Comparison of ENCODE assay signal across 12 cellular contexts in the genomic region with DNA sequence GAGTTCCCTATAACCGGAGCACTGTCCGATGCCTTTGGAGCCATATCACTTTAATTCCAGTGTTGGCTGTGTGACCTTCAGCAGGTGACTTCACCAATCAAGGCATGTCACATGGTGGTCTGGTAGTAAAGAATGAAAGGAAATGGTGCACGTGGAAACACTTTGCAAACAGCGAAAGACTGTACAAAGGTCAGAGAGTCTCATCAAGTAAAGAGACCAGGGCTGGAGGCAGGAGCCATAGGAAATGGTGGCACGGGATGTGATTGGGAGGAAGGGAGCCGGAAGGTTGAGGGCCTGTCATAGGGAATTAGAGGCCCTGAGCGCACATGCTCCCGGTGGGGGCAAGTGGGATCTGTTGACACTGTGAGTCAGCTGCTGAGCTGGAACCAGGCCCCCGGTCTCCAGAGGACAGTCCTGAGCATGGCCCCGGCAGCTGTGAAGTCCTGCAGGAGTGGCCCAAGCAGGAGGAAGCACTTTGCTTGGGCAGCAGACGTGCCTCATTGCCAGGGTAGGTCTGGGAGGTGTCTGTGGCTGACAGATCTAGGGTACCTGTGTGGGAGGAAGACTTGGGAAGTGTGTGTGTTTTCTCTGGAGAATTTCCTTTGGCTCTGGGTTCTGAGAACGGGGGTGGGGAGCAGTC. TPM values are rescaled to one million over a fixed set of nuclear protein-coding genes. Genes with fewer than 3 reads are reported as not detected.
DNase-seq lines count a peak whose midpoint lies in the region; ATAC-seq, FAIRE-seq and TF ChIP-seq lines count a peak whose summit lies in the region.
"Had no signal": no experiment of that assay in that cellular context is flagged by ENCODE, and none has a peak within 500 bp of the region (broad histone marks: within the 10 kb centered on the region; RNA-seq: fewer than 3 reads in every experiment).

No MANE protein-coding gene starts in this region.

- no peak for ATAC-seq in GM21367 (IDR thresholded peaks at IDR 0.05; ENCODE audit: unreplicated experiment)
- ATAC-seq: stimulated activated memory B cell treated with anti-CD40 and anti-IgM and Interleukin-4, amounts not matched to agents 10 μg/mL and 1 μg/mL and 100 μg/mL, for 72 hours had no signal

- H3K4me3 ChIP-seq in breast epithelium (peak overlapping the region in 1 of 3 donors; percentile 20), adrenal gland (no peak overlapping the region), kidney (ENCODE audit: low read length in 2 of 2) (no peak overlapping the region), transverse colon (no peak overlapping the region), esophagus muscularis mucosa (no peak overlapping the region)
- H3K4me3 ChIP-seq: ascending aorta had no signal

- no peak for FAIRE-seq in kidney (lab: Jason Lieb, UNC)

- DNase-seq in breast epithelium (ENCODE audit: low spot score in 2 of 2) (no peak), MCF 10A (ENCODE audit: unreplicated experiment) (no peak), adrenal gland (peak in 4 of 7 donors; percentile 32 to 57 (median 35)), kidney (peak; percentile 68), transverse colon (peak; percentile 64), HUDEP-2 (lab: John Stamatoyannopoulos, UW; ENCODE audit: unreplicated experiment in 76 of 76) (no peak), esophagus muscularis mucosa (ENCODE audit: extremely low spot score) (no peak)
- DNase-seq: mammary epithelial cell, NCI-H2171 had no signal

- H3K36me3 ChIP-seq in breast epithelium (no peaks in the 10 kb centered on the region), adrenal gland (replicated peaks in 1 of 2) (no peaks in the 10 kb centered on the region), kidney (ENCODE audit: control insufficient read depth in 1 of 2, insufficient read depth in 2 of 2, low read length in 2 of 2) (no peaks in the 10 kb centered on the region), transverse colon (no peaks in the 10 kb centered on the region), esophagus muscularis mucosa (no peaks in the 10 kb centered on the region)
- H3K36me3 ChIP-seq: ascending aorta had no signal

- H3K4me1 ChIP-seq in breast epithelium (no peaks in the 10 kb centered on the region), adrenal gland (replicated peaks in 1 of 2) (peaks cover 0 to 9% of the 10 kb centered on the region in 2 donors), kidney (ENCODE audit: control insufficient read depth in 1 of 2, insufficient read depth in 1 of 2, low read depth in 1 of 2, low read length in 2 of 2) (peaks cover 10 to 35% of the 10 kb centered on the region in 2 donors), transverse colon (peaks cover 3 to 49% (median 41%) of the 10 kb centered on the region in 4 donors), esophagus muscularis mucosa (peaks cover 33 to 54% (median 53%) of the 10 kb centered on the region in 4 donors)

- CTCF ChIA-PET in MCF 10A (lab: Yijun Ruan, JAX) = interaction anchor here (0.6 to 4.5 kb wide), 5 partner anchors 9 to 71 kb away, joined by 4 to 61 read pairs (median 5); no protein-coding TSS in a partner anchor

- intact Hi-C loops in breast epithelium (cut with DNase I; ENCODE audit: low total_unique reads) = no loop called here
- intact Hi-C loops in MCF 10A (cut with micrococcal nuclease) = no loop called here
- intact Hi-C loops in adrenal gland (cut with DNase I) = no loop called here
- intact Hi-C loops in kidney (cut with DNase I) = loop anchor here (5.0 kb wide), 1 partner anchor 50 kb away; no protein-coding TSS in a partner anchor
- intact Hi-C loops in transverse colon (cut with DNase I; ENCODE audit: low total_unique reads) = no loop called here
- intact Hi-C loops in esophagus muscularis mucosa (cut with DNase I) = no loop called here

- H3K27ac ChIP-seq in breast epithelium = peak overlapping the region; percentile 13 to 48
- no peak overlapping the region for H3K27ac ChIP-seq in adrenal gland
- H3K27ac ChIP-seq in kidney (ENCODE audit: low read depth in 2 of 2, low read length in 2 of 2) = peak overlapping the region in 1 of 2 donors; percentile 43
- H3K27ac ChIP-seq in transverse colon = peak overlapping the region; percentile 62 to 76 (median 72)
- H3K27ac ChIP-seq in esophagus muscularis mucosa (replicated peaks in 1 of 4) = no peak overlapping the region
- H3K27ac ChIP-seq: ascending aorta had no signal

- H3K9me3 ChIP-seq in breast epithelium (no peaks in the 10 kb centered on the region), adrenal gland (replicated peaks in 1 of 3) (no peaks in the 10 kb centered on the region), kidney (ENCODE audit: control insufficient read depth in 1 of 2, low read length in 2 of 2) (no peaks in the 10 kb centered on the region), transverse colon (no peaks in the 10 kb centered on the region), esophagus muscularis mucosa (no peaks in the 10 kb centered on the region)
- H3K9me3 ChIP-seq: ascending aorta had no signal

- BruUV-seq in MCF 10A (replicated peaks; lab: Mats Ljungman, UMichigan) = no TSS peak

- no peaks in the 10 kb centered on the region for H3K36me3 Mint-ChIP-seq in MCF 10A (ENCODE audit: insufficient read depth, unreplicated experiment)
- H3K36me3 Mint-ChIP-seq: stimulated activated memory B cell treated with anti-CD40 and anti-IgM and Interleukin-4, amounts not matched to agents 10 μg/mL and 1 μg/mL and 100 μg/mL, for 72 hours had no signal

- no peak overlapping the region for H3K9ac ChIP-seq in kidney (ENCODE audit: low read length in 2 of 2)

- H3K27me3 ChIP-seq in breast epithelium (no peaks in the 10 kb centered on the region), adrenal gland (no peaks in the 10 kb centered on the region), transverse colon (no peaks in the 10 kb centered on the region), esophagus muscularis mucosa (peaks cover 0 to 25% (median 0%) of the 10 kb centered on the region in 4 donors)

- TF ChIP-seq CTCF in breast epithelium (IDR thresholded peaks at IDR 0.05) (no peak), MCF 10A (IDR thresholded peaks at IDR 0.05; ENCODE audit: unreplicated experiment) (no peak), adrenal gland (IDR thresholded peaks at IDR 0.05) (no peak), kidney (IDR thresholded peaks at IDR 0.05; ENCODE audit: borderline replicate concordance, extremely low read depth, insufficient read depth) (no peak), transverse colon (IDR thresholded peaks at IDR 0.05) (no peak), esophagus muscularis mucosa (IDR thresholded peaks at IDR 0.05) (no peak)

- POLR2A ChIA-PET in MCF 10A (lab: Yijun Ruan, JAX) = interaction anchor here (1.1 to 1.6 kb wide), 2 partner anchors 9 to 51 kb away, joined by 3 read pairs; no protein-coding TSS in a partner anchor

- TF ChIP-seq EP300 in transverse colon (IDR thresholded peaks at IDR 0.05; ENCODE audit: low read depth) (no peak), esophagus muscularis mucosa (IDR thresholded peaks at IDR 0.05) (no peak)

- H3K4me3 Mint-ChIP-seq in MCF 10A (ENCODE audit: unreplicated experiment) = no peak overlapping the region
- H3K4me3 Mint-ChIP-seq: stimulated activated memory B cell treated with anti-CD40 and anti-IgM and Interleukin-4, amounts not matched to agents 10 μg/mL and 1 μg/mL and 100 μg/mL, for 72 hours had no signal

- H3K9me3 Mint-ChIP-seq in MCF 10A (ENCODE audit: unreplicated experiment) = no peaks in the 10 kb centered on the region
- H3K9me3 Mint-ChIP-seq: stimulated activated memory B cell treated with anti-CD40 and anti-IgM and Interleukin-4, amounts not matched to agents 10 μg/mL and 1 μg/mL and 100 μg/mL, for 72 hours had no signal

- H3K27me3 Mint-ChIP-seq in MCF 10A (ENCODE audit: insufficient read depth, unreplicated experiment) = peaks cover 26% of the 10 kb centered on the region

- TF ChIP-seq POLR2A in breast epithelium (IDR thresholded peaks at IDR 0.05) = no peak
- no peak for TF ChIP-seq POLR2A in adrenal gland (IDR thresholded peaks at IDR 0.05)
- peak; percentile 44 for TF ChIP-seq POLR2A in transverse colon (IDR thresholded peaks at IDR 0.05)
- no peak for TF ChIP-seq POLR2A in esophagus muscularis mucosa (IDR thresholded peaks at IDR 0.05; ENCODE audit: low read depth)

- no peaks in the 10 kb centered on the region for H3K4me1 Mint-ChIP-seq in MCF 10A (ENCODE audit: insufficient read depth, unreplicated experiment)

- in situ Hi-C loops in transverse colon (cut with MboI; ENCODE audit: low pct_ligation_motif_present in 1 of 4, low pct_unique_long_range_greater_than_20kb in 1 of 4, low sequenced_read_pairs in 3 of 4) = no loop called here

- 65 to 76% (median 73%) methylated on average over 12 of the region's 12 CpGs for WGBS in adrenal gland, 4 donors
- 45 to 51% methylated on average over 6 to 12 of the region's 12 CpGs for WGBS in transverse colon (ENCODE audit: low coverage in 1 of 2), 2 donors
- 80% methylated on average over 12 of the region's 12 CpGs for WGBS in esophagus muscularis mucosa

- H3K27ac Mint-ChIP-seq in MCF 10A (ENCODE audit: low read depth, unreplicated experiment) = no peak overlapping the region
- H3K27ac Mint-ChIP-seq: stimulated activated memory B cell treated with anti-CD40 and anti-IgM and Interleukin-4, amounts not matched to agents 10 μg/mL and 1 μg/mL and 100 μg/mL, for 72 hours had no signal

RNA-seq across cellular contexts. Expression of a gene that starts 2.0 kb away (rescaled TPM):
- total RNA-seq in breast epithelium (1 to 10 TPM; 2.4 to 4.5 (median 3.3) TPM), MCF 10A (2022) (1.0 and 1.5 TPM in 2 replicates), adrenal gland (1 to 10 TPM; 1.0 to 4.2 (median 3.2) TPM), kidney (3.9 TPM), transverse colon (10 to 100 TPM; 11.9 to 31.4 (median 17.0) TPM), esophagus muscularis mucosa (1 to 10 TPM; 1.5 to 4.9 (median 3.8) TPM)
- polyA plus RNA-seq in adrenal gland (1 to 10 TPM in 2 of 3 donors, under 1 TPM in 1; 0.81 to 2.7 (median 1.5) TPM), kidney (ENCODE audit: insufficient read depth, low read depth, low replicate concordance) (1.4 TPM)

Comparison
In these comparisons a context has a peak if more than half of its experiments do, and no peak if none do; other contexts are left out.
1. DNase-seq: peak in adrenal gland (4 of 7), kidney (single experiment) and transverse colon (single experiment); none in breast epithelium (0 of 2), MCF 10A (single experiment), HUDEP-2 (0 of 76) and esophagus muscularis mucosa (single experiment).
2. H3K27ac ChIP-seq: peak in breast epithelium (2 of 2) and transverse colon (4 of 4); none in adrenal gland (0 of 5) and esophagus muscularis mucosa (0 of 4).